Comparison of ENCODE assay signal across 8 cellular contexts in the genomic region with DNA sequence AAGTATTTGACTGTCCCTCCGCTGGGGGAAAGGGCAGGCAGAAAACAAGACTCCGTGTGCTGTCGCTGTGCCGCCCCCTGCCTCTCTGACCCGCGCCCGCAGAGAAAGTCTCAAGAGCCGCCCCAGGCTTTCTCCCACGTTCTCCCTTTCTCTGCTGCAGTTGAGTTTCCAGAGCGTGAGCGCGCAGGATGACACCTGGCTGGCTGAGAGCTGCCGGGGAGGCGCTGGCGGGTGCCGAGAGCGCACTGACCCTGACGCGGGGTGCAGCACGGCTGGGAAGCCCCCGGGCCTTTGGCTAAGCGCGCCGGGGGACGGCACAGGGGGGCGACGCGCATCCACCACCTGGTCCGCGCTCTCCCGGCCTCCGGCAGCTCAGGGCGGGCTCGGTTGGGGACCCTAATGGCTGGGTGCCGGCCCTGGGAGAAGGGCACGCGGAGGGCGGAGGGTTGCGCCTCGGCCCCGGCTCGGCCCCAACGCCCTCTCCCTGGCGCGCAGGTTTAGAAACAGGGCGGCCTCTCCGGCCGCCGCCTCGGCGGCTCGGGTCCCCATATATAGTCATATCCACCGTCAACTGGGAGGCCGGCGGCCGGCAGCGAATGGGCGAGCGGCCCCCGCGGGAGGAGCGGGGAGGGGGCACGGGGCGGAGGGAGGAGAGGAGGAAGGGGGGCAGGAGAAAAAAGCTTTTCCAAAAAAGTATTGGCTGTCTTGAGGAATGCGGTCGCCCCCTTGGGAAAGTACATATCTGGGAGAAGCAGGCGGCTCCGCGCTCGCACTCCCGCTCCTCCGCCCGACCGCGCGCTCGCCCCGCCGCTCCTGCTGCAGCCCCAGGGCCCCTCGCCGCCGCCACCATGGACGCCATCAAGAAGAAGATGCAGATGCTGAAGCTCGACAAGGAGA. TPM values are rescaled to one million over a fixed set of nuclear protein-coding genes. Genes with fewer than 3 reads are reported as not detected.
DNase-seq lines count a peak whose midpoint lies in the region; ATAC-seq and TF ChIP-seq lines count a peak whose summit lies in the region.

A gene (plus strand): TSS at position 766 of the 897 bp plus-strand sequence. CDS start 83 bp downstream, at position 849.

- no peak for DNase-seq in activated CD4-positive, alpha-beta T cell treated with anti-CD3 and anti-CD28 coated beads, Interleukin-2, amount 10 ng/mL, durations not matched to agents 7 days and 5 days
- no peak for DNase-seq in activated CD4-positive, alpha-beta T cell treated with anti-CD3 and anti-CD28 coated beads, Interleukin-2, amount 50 U/mL, for 1 hour
- DNase-seq in Panc1 (ENCODE audit: low read depth, low spot score) (no peak), cerebellar cortex (ENCODE audit: low spot score) (peak; percentile 70), islet precursor cell (peak; percentile 98), SKM-1 (lab: John Stamatoyannopoulos, UW; ENCODE audit: unreplicated experiment) (no peak)

- peak within 1 kb of the TSS; percentile 59 for H3K4me3 Mint-ChIP-seq in activated CD4-positive, alpha-beta T cell treated with anti-CD3 and anti-CD28 coated beads, Interleukin-2, amount 10 ng/mL, durations not matched to agents 7 days and 5 days

- no peaks in the 10 kb centered on the region; the same call in 1 of the 2 replicates for H3K36me3 ChIP-seq in Panc1 (ENCODE audit: control insufficient read depth, insufficient read depth, low read length)
- H3K36me3 ChIP-seq in skeletal muscle satellite cell (ENCODE audit: insufficient read depth, low read length), result peaks cover 37% of the 10 kb centered on the region

- CTCF ChIA-PET in activated CD4-positive, alpha-beta T cell treated with anti-CD3 and anti-CD28 coated beads, Interleukin-2, amount 10 ng/mL, durations not matched to agents 7 days and 5 days (lab: Charles Lee), result interaction anchor here (0.6 kb wide), 1 partner anchor 550 kb away, joined by 3 read pairs; no protein-coding TSS in a partner anchor
- CTCF ChIA-PET in Panc1 (lab: Charles Lee), result no interaction called here

- intact Hi-C loops in Panc1 (cut with micrococcal nuclease; ENCODE audit: unreplicated experiment), result loop anchor here (10.0 kb wide), 1 partner anchor 113 kb away; a partner anchor contains a TSS

- no peaks in the 10 kb centered on the region for H3K27me3 ChIP-seq in Panc1 (ENCODE audit: control insufficient read depth, insufficient read depth, low read length)
- no peaks in the 10 kb centered on the region for H3K27me3 ChIP-seq in skeletal muscle satellite cell (ENCODE audit: control insufficient read depth, insufficient read depth, low read length)

- H3K27ac Mint-ChIP-seq in activated CD4-positive, alpha-beta T cell treated with anti-CD3 and anti-CD28 coated beads, Interleukin-2, amount 10 ng/mL, durations not matched to agents 7 days and 5 days, result no peak within 1 kb of the TSS

- in situ Hi-C loops in Panc1 (cut with HindIII; ENCODE audit: low pct_unique_long_range_greater_than_20kb, low sequenced_read_pairs), result no loop called here

- peaks cover 85% of the 10 kb centered on the region for H3K27me3 Mint-ChIP-seq in activated CD4-positive, alpha-beta T cell treated with anti-CD3 and anti-CD28 coated beads, Interleukin-2, amount 10 ng/mL, durations not matched to agents 7 days and 5 days

- peak within 1 kb of the TSS; percentile 83 for H3K27ac ChIP-seq in Panc1 (ENCODE audit: low read length)

- H3K4me3 ChIP-seq in Panc1 (ENCODE audit: low read depth in 2 of 2, low read length in 2 of 2), result peak within 1 kb of the TSS; percentile 90 to 94
- H3K4me3 ChIP-seq in skeletal muscle satellite cell (ENCODE audit: low read length), result peak within 1 kb of the TSS; percentile 92

- no peaks in the 10 kb centered on the region for H3K9me3 Mint-ChIP-seq in activated CD4-positive, alpha-beta T cell treated with anti-CD3 and anti-CD28 coated beads, Interleukin-2, amount 10 ng/mL, durations not matched to agents 7 days and 5 days

- ATAC-seq in Panc1 (peak; percentile 82), HG02759 (IDR thresholded peaks at IDR 0.05; ENCODE audit: unreplicated experiment) (no peak)

- peak within 1 kb of the TSS; percentile 98 for H3K9ac ChIP-seq in skeletal muscle satellite cell (ENCODE audit: low read depth, low read length)

- POLR2A ChIA-PET in activated CD4-positive, alpha-beta T cell treated with anti-CD3 and anti-CD28 coated beads, Interleukin-2, amount 10 ng/mL, durations not matched to agents 7 days and 5 days (lab: Charles Lee), result no interaction called here
- POLR2A ChIA-PET in Panc1 (lab: Charles Lee), result no interaction called here

- H3K4me2 ChIP-seq in skeletal muscle satellite cell (ENCODE audit: low read length), result peak within 1 kb of the TSS; percentile 95

- H3K36me3 Mint-ChIP-seq in activated CD4-positive, alpha-beta T cell treated with anti-CD3 and anti-CD28 coated beads, Interleukin-2, amount 10 ng/mL, durations not matched to agents 7 days and 5 days (ENCODE audit: low read depth), result no peaks in the 10 kb centered on the region

- TF ChIP-seq CTCF in Panc1 (IDR thresholded peaks at IDR 0.05), result peak; percentile 12; the same call in 1 of the 2 replicates

- no peaks in the 10 kb centered on the region for H3K9me3 ChIP-seq in Panc1 (ENCODE audit: control insufficient read depth, insufficient read depth, low read depth, low read length)
- H3K9me3 ChIP-seq in skeletal muscle satellite cell (replicated peaks; ENCODE audit: low read length), result no peaks in the 10 kb centered on the region

- H3K4me1 Mint-ChIP-seq in activated CD4-positive, alpha-beta T cell treated with anti-CD3 and anti-CD28 coated beads, Interleukin-2, amount 10 ng/mL, durations not matched to agents 7 days and 5 days, result peaks cover 6% of the 10 kb centered on the region

- H3K4me1 ChIP-seq in Panc1 (ENCODE audit: control insufficient read depth, insufficient read depth, low read length), result peaks cover 46% of the 10 kb centered on the region
- H3K4me1 ChIP-seq in skeletal muscle satellite cell (ENCODE audit: control insufficient read depth, insufficient read depth, low read length), result peaks cover 24% of the 10 kb centered on the region

- no TSS peak for BruUV-seq in Panc1 (replicated peaks; lab: Mats Ljungman, UMichigan)

RNA-seq across cellular contexts. Expression of the gene that starts here (rescaled TPM):
- total RNA-seq in activated CD4-positive, alpha-beta T cell treated with anti-CD3 and anti-CD28 coated beads, Interleukin-2, amount 10 ng/mL, durations not matched to agents 7 days and 5 days, result 1 to 10 TPM; 4.0 to 4.5 TPM
- total RNA-seq in Panc1 (2021; ENCODE audit: unreplicated experiment), result 298 TPM
- 243 TPM for polyA plus RNA-seq in Panc1 (2012; ENCODE audit: insufficient read length)
- total RNA-seq in skeletal muscle satellite cell (2012; rRNA removed), result 169 and 227 TPM in 2 replicates

Comparison
In these comparisons a context has a peak if more than half of its experiments do, and no peak if none do; other contexts are left out.
1. RNA of the gene that starts here (total RNA-seq): 298 TPM in Panc1 (single experiment); 4.0 to 4.5 TPM in activated CD4-positive, alpha-beta T cell treated with anti-CD3 and anti-CD28 coated beads, Interleukin-2, amount 10 ng/mL, durations not matched to agents 7 days and 5 days; every median in the first group is over 10 times any median in the second.
2. DNase-seq: peak in cerebellar cortex (single experiment) and islet precursor cell (single experiment); none in activated CD4-positive, alpha-beta T cell treated with anti-CD3 and anti-CD28 coated beads, Interleukin-2, amount 10 ng/mL, durations not matched to agents 7 days and 5 days (single experiment), activated CD4-positive, alpha-beta T cell treated with anti-CD3 and anti-CD28 coated beads, Interleukin-2, amount 50 U/mL, for 1 hour (single experiment), Panc1 (single experiment) and SKM-1 (single experiment).